In genomic region chr2:232418466-232419244, GRCh38 we compare ENCODE assay signal across 9 cellular contexts. TPM values are rescaled to one million over a fixed set of nuclear protein-coding genes. Genes with fewer than 3 reads are reported as not detected.
DNase-seq lines count a peak whose midpoint lies in the region; ATAC-seq, FAIRE-seq and TF ChIP-seq lines count a peak whose summit lies in the region.
"Had no signal": no experiment of that assay in that cellular context is flagged by ENCODE, and none has a peak within 500 bp of the region (broad histone marks: within the 10 kb centered on the region; RNA-seq: fewer than 3 reads in every experiment).

No MANE protein-coding gene starts in this region.

- no peak for FAIRE-seq in frontal cortex (lab: Jason Lieb, UNC)

- peak overlapping the region; percentile 53 for H3K4me3 Mint-ChIP-seq in activated T-helper 17 cell treated with anti-CD3 and anti-CD28 coated beads, Interleukin-2, amount 50 U/mL, for 72 hours

- peak overlapping the region; percentile 11 to 30 for H3K4me3 ChIP-seq in tibial artery

- peaks cover 3% of the 10 kb centered on the region for H3K4me1 Mint-ChIP-seq in activated T-helper 17 cell treated with anti-CD3 and anti-CD28 coated beads, Interleukin-2, amount 50 U/mL, for 72 hours

- H3K27ac Mint-ChIP-seq in activated T-helper 17 cell treated with anti-CD3 and anti-CD28 coated beads, Interleukin-2, amount 50 U/mL, for 72 hours, result no peak overlapping the region

- H3K4me1 ChIP-seq in tibial artery, result peaks cover 0 to 28% (median 25%) of the 10 kb centered on the region in 4 donors

- peaks cover 0 to 3% (median 0%) of the 10 kb centered on the region in 3 donors for H3K9me3 ChIP-seq in tibial artery

- no peaks in the 10 kb centered on the region for H3K36me3 Mint-ChIP-seq in activated T-helper 17 cell treated with anti-CD3 and anti-CD28 coated beads, Interleukin-2, amount 50 U/mL, for 72 hours (ENCODE audit: low read depth)

- intact Hi-C loops in tibial artery (cut with DNase I; ENCODE audit: low total_unique reads), result no loop called here

- no peaks in the 10 kb centered on the region for H3K9me3 Mint-ChIP-seq in activated T-helper 17 cell treated with anti-CD3 and anti-CD28 coated beads, Interleukin-2, amount 50 U/mL, for 72 hours

- H3K27me3 Mint-ChIP-seq in activated T-helper 17 cell treated with anti-CD3 and anti-CD28 coated beads, Interleukin-2, amount 50 U/mL, for 72 hours, result peaks cover 30% of the 10 kb centered on the region

- no peak overlapping the region for H3K27ac ChIP-seq in tibial artery
- H3K27ac ChIP-seq: VCaP had no signal

- no peaks in the 10 kb centered on the region for H3K36me3 ChIP-seq in tibial artery

- no peak for TF ChIP-seq CTCF in tibial artery (IDR thresholded peaks at IDR 0.05)

- peak; percentile 19 for ATAC-seq in activated T-helper 17 cell treated with anti-CD3 and anti-CD28 coated beads, Interleukin-2, amount 50 U/mL, for 72 hours (replicated peaks)
- no peak for ATAC-seq in HG03520 (IDR thresholded peaks at IDR 0.05; ENCODE audit: unreplicated experiment)

- peak; percentile 58 for DNase-seq in activated effector memory CD4-positive, alpha-beta T cell treated with anti-CD3 and anti-CD28 coated beads, Interleukin-2, amount 50 U/mL, for 16 hours
- DNase-seq in activated effector memory CD4-positive, alpha-beta T cell treated with Interleukin-2 at 50 U/mL for 16 hours, result no peak
- DNase-seq in iPS-NIHi11 (ENCODE audit: low spot score) (peak; percentile 46), tibial artery (peak in 1 of 2 donors; percentile 53), frontal cortex (ENCODE audit: low spot score in 2 of 2) (no peak)
- DNase-seq in activated CD4-positive, alpha-beta T cell treated with anti-CD3 and anti-CD28 coated beads, Interleukin-2, amount 50 U/mL, for 1 hour, result no peak

- H3K27me3 ChIP-seq in tibial artery, result peaks cover 0 to 77% of the 10 kb centered on the region in 2 donors

RNA-seq across cellular contexts. Expression of gene ALPG, which starts 12.0 kb away (rescaled TPM):
- not detected for total RNA-seq in activated T-helper 17 cell treated with anti-CD3 and anti-CD28 coated beads, Interleukin-2, amount 50 U/mL, for 72 hours
- total RNA-seq in frontal cortex, result not detected

RNA-seq across cellular contexts. Expression of gene ALPI, which starts 37.3 kb away (rescaled TPM):
- not detected for total RNA-seq in activated T-helper 17 cell treated with anti-CD3 and anti-CD28 coated beads, Interleukin-2, amount 50 U/mL, for 72 hours
- not detected for total RNA-seq in frontal cortex

RNA-seq across cellular contexts. Expression of gene ALPP, which starts 40.1 kb away (rescaled TPM):
- total RNA-seq in activated T-helper 17 cell treated with anti-CD3 and anti-CD28 coated beads, Interleukin-2, amount 50 U/mL, for 72 hours, result under 1 TPM in 1 of 2 donors, not detected in 1; 0.19 TPM
- not detected for total RNA-seq in frontal cortex

Comparison
In these comparisons a context has a peak if more than half of its experiments do, and no peak if none do; other contexts are left out.
1. DNase-seq: peak in activated effector memory CD4-positive, alpha-beta T cell treated with anti-CD3 and anti-CD28 coated beads, Interleukin-2, amount 50 U/mL, for 16 hours (single experiment) and iPS-NIHi11 (single experiment); none in activated effector memory CD4-positive, alpha-beta T cell treated with Interleukin-2 at 50 U/mL for 16 hours (single experiment), frontal cortex (0 of 2) and activated CD4-positive, alpha-beta T cell treated with anti-CD3 and anti-CD28 coated beads, Interleukin-2, amount 50 U/mL, for 1 hour (single experiment).